ENCODE assay signal across 1 cellular context in the genomic region with DNA sequence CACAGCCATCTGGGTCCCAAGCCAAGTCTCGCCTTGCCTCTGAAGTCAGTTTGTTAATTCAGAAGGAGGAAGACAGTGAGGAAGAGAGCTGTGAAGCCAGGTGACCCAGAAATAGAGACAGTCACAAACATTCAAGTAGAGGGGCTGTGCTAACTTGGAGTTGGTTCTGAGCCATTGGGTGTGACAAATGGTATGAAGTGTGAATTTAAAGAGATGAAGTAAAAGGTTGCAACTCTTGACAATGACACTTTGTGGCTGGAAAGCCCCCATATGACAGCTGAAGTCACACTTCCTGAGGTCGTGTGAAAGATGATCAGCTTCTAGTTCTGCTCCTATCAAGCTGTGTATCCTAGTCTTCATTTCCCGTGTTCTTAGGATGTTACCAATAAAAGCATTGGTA.
A peak's percentile ranks its signal among the peaks of the same experiment; 100 is the strongest.
TF ChIP-seq lines count a peak whose summit lies in the region.

No MANE protein-coding gene starts in this region.

TF ChIP-seq in GM12878, 131 proteins besides CTCF, POLR2A, EP300 and RAD21 (continued from another document and continues in another):
- TF ChIP-seq NFYA (IDR thresholded peaks at IDR 0.05; ENCODE audit: borderline replicate concordance, low read depth, low read length) (no peak), TCF3 (IDR thresholded peaks at IDR 0.05; ENCODE audit: borderline replicate concordance, insufficient read depth, low read depth, low read length) (no peak), EZH2 (IDR thresholded peaks at IDR 0.05; ENCODE audit: borderline replicate concordance, control insufficient read depth, low read depth, low read length) (no peak), HDAC6 (IDR thresholded peaks at IDR 0.05; ENCODE audit: unreplicated experiment) (no peak), CBFB (IDR thresholded peaks at IDR 0.05; ENCODE audit: low read depth) (no peak), CHD2 (IDR thresholded peaks at IDR 0.05; ENCODE audit: borderline replicate concordance, low read depth, low read length) (no peak), ATF7 (IDR thresholded peaks at IDR 0.05; ENCODE audit: low read depth) (peak; percentile 84), IKZF2 (IDR thresholded peaks at IDR 0.05) (peak in 1 of 2 experiments; percentile 31; a peak in 2 of 4 replicates), ZNF217 (IDR thresholded peaks at IDR 0.05) (no peak), ASH2L (IDR thresholded peaks at IDR 0.05; ENCODE audit: borderline replicate concordance, low read depth) (no peak), RBBP5 (conservative IDR thresholded peaks at IDR 0.05) (no peak), MYB (IDR thresholded peaks at IDR 0.05; ENCODE audit: borderline replicate concordance, low read depth, low read length) (no peak), SMARCA5 (IDR thresholded peaks at IDR 0.05) (no peak), POU2F2 (IDR thresholded peaks at IDR 0.05; ENCODE audit: borderline replicate concordance, low read depth, low read length) (no peak), ZNF24 (IDR thresholded peaks at IDR 0.05) (no peak), BACH1 (IDR thresholded peaks at IDR 0.05; ENCODE audit: borderline replicate concordance) (peak; percentile 56; the same call in 1 of the 2 replicates), DPF2 (IDR thresholded peaks at IDR 0.05) (peak; percentile 72; the same call in 1 of the 2 replicates), SRF (IDR thresholded peaks at IDR 0.05; ENCODE audit: low read depth in 2 of 2, low read length in 2 of 2) (no peak), NR2F1 (conservative IDR thresholded peaks at IDR 0.05) (peak; percentile 49; the same call in 1 of the 2 replicates), STAT1 (conservative IDR thresholded peaks at IDR 0.05) (no peak), TBL1XR1 (IDR thresholded peaks at IDR 0.05; ENCODE audit: low read depth, low read length) (no peak), BRCA1 (IDR thresholded peaks at IDR 0.05; ENCODE audit: low read depth, low read length) (no peak), NFIC (IDR thresholded peaks at IDR 0.05; ENCODE audit: low read depth, low read length) (no peak), BMI1 (IDR thresholded peaks at IDR 0.05; ENCODE audit: borderline replicate concordance) (0 out of 2 replicates have a peak, but pooled peaks have one; percentile 17), ZSCAN29 (IDR thresholded peaks at IDR 0.05) (no peak), SIN3A (IDR thresholded peaks at IDR 0.05; ENCODE audit: low read depth, low read length) (no peak), RUNX3 (IDR thresholded peaks at IDR 0.05; ENCODE audit: low read length) (peak; percentile 63), MYC (IDR thresholded peaks at IDR 0.05; ENCODE audit: insufficient read depth, insufficient read length, insufficient replicate concordance, low read length, severe bottlenecking) (no peak), JUND (IDR thresholded peaks at IDR 0.05; ENCODE audit: low read depth, low read length) (no peak)
- TF ChIP-seq, protein P1, sequence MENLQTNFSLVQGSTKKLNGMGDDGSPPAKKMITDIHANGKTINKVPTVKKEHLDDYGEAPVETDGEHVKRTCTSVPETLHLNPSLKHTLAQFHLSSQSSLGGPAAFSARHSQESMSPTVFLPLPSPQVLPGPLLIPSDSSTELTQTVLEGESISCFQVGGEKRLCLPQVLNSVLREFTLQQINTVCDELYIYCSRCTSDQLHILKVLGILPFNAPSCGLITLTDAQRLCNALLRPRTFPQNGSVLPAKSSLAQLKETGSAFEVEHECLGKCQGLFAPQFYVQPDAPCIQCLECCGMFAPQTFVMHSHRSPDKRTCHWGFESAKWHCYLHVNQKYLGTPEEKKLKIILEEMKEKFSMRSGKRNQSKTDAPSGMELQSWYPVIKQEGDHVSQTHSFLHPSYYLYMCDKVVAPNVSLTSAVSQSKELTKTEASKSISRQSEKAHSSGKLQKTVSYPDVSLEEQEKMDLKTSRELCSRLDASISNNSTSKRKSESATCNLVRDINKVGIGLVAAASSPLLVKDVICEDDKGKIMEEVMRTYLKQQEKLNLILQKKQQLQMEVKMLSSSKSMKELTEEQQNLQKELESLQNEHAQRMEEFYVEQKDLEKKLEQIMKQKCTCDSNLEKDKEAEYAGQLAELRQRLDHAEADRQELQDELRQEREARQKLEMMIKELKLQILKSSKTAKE (IDR thresholded peaks at IDR 0.05; ENCODE audit: low read depth, poor library complexity, severe bottlenecking), result peak; percentile 22
- TF ChIP-seq, protein P2, sequence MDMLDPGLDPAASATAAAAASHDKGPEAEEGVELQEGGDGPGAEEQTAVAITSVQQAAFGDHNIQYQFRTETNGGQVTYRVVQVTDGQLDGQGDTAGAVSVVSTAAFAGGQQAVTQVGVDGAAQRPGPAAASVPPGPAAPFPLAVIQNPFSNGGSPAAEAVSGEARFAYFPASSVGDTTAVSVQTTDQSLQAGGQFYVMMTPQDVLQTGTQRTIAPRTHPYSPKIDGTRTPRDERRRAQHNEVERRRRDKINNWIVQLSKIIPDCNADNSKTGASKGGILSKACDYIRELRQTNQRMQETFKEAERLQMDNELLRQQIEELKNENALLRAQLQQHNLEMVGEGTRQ (IDR thresholded peaks at IDR 0.05; ENCODE audit: borderline replicate concordance, low read depth, low read length), result no peak
- TF ChIP-seq, protein P3, sequence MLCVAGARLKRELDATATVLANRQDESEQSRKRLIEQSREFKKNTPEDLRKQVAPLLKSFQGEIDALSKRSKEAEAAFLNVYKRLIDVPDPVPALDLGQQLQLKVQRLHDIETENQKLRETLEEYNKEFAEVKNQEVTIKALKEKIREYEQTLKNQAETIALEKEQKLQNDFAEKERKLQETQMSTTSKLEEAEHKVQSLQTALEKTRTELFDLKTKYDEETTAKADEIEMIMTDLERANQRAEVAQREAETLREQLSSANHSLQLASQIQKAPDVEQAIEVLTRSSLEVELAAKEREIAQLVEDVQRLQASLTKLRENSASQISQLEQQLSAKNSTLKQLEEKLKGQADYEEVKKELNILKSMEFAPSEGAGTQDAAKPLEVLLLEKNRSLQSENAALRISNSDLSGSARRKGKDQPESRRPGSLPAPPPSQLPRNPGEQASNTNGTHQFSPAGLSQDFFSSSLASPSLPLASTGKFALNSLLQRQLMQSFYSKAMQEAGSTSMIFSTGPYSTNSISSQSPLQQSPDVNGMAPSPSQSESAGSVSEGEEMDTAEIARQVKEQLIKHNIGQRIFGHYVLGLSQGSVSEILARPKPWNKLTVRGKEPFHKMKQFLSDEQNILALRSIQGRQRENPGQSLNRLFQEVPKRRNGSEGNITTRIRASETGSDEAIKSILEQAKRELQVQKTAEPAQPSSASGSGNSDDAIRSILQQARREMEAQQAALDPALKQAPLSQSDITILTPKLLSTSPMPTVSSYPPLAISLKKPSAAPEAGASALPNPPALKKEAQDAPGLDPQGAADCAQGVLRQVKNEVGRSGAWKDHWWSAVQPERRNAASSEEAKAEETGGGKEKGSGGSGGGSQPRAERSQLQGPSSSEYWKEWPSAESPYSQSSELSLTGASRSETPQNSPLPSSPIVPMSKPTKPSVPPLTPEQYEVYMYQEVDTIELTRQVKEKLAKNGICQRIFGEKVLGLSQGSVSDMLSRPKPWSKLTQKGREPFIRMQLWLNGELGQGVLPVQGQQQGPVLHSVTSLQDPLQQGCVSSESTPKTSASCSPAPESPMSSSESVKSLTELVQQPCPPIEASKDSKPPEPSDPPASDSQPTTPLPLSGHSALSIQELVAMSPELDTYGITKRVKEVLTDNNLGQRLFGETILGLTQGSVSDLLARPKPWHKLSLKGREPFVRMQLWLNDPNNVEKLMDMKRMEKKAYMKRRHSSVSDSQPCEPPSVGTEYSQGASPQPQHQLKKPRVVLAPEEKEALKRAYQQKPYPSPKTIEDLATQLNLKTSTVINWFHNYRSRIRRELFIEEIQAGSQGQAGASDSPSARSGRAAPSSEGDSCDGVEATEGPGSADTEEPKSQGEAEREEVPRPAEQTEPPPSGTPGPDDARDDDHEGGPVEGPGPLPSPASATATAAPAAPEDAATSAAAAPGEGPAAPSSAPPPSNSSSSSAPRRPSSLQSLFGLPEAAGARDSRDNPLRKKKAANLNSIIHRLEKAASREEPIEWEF (IDR thresholded peaks at IDR 0.05; ENCODE audit: insufficient replicate concordance, low read depth, low read length), result no peak
- TF ChIP-seq, protein P4, sequence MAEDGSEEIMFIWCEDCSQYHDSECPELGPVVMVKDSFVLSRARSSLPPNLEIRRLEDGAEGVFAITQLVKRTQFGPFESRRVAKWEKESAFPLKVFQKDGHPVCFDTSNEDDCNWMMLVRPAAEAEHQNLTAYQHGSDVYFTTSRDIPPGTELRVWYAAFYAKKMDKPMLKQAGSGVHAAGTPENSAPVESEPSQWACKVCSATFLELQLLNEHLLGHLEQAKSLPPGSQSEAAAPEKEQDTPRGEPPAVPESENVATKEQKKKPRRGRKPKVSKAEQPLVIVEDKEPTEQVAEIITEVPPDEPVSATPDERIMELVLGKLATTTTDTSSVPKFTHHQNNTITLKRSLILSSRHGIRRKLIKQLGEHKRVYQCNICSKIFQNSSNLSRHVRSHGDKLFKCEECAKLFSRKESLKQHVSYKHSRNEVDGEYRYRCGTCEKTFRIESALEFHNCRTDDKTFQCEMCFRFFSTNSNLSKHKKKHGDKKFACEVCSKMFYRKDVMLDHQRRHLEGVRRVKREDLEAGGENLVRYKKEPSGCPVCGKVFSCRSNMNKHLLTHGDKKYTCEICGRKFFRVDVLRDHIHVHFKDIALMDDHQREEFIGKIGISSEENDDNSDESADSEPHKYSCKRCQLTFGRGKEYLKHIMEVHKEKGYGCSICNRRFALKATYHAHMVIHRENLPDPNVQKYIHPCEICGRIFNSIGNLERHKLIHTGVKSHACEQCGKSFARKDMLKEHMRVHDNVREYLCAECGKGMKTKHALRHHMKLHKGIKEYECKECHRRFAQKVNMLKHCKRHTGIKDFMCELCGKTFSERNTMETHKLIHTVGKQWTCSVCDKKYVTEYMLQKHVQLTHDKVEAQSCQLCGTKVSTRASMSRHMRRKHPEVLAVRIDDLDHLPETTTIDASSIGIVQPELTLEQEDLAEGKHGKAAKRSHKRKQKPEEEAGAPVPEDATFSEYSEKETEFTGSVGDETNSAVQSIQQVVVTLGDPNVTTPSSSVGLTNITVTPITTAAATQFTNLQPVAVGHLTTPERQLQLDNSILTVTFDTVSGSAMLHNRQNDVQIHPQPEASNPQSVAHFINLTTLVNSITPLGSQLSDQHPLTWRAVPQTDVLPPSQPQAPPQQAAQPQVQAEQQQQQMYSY (CRISPR knock-in tag; IDR thresholded peaks at IDR 0.05), result no peak
- TF ChIP-seq, protein P5, sequence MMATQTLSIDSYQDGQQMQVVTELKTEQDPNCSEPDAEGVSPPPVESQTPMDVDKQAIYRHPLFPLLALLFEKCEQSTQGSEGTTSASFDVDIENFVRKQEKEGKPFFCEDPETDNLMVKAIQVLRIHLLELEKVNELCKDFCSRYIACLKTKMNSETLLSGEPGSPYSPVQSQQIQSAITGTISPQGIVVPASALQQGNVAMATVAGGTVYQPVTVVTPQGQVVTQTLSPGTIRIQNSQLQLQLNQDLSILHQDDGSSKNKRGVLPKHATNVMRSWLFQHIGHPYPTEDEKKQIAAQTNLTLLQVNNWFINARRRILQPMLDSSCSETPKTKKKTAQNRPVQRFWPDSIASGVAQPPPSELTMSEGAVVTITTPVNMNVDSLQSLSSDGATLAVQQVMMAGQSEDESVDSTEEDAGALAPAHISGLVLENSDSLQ (IDR thresholded peaks at IDR 0.05), result peak; percentile 54
- TF ChIP-seq, protein P6, sequence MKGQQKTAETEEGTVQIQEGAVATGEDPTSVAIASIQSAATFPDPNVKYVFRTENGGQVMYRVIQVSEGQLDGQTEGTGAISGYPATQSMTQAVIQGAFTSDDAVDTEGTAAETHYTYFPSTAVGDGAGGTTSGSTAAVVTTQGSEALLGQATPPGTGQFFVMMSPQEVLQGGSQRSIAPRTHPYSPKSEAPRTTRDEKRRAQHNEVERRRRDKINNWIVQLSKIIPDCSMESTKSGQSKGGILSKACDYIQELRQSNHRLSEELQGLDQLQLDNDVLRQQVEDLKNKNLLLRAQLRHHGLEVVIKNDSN (IDR thresholded peaks at IDR 0.05; ENCODE audit: borderline replicate concordance, extremely low read length, insufficient read depth, low read depth, low read length), result no peak
- TF ChIP-seq, protein P7, sequence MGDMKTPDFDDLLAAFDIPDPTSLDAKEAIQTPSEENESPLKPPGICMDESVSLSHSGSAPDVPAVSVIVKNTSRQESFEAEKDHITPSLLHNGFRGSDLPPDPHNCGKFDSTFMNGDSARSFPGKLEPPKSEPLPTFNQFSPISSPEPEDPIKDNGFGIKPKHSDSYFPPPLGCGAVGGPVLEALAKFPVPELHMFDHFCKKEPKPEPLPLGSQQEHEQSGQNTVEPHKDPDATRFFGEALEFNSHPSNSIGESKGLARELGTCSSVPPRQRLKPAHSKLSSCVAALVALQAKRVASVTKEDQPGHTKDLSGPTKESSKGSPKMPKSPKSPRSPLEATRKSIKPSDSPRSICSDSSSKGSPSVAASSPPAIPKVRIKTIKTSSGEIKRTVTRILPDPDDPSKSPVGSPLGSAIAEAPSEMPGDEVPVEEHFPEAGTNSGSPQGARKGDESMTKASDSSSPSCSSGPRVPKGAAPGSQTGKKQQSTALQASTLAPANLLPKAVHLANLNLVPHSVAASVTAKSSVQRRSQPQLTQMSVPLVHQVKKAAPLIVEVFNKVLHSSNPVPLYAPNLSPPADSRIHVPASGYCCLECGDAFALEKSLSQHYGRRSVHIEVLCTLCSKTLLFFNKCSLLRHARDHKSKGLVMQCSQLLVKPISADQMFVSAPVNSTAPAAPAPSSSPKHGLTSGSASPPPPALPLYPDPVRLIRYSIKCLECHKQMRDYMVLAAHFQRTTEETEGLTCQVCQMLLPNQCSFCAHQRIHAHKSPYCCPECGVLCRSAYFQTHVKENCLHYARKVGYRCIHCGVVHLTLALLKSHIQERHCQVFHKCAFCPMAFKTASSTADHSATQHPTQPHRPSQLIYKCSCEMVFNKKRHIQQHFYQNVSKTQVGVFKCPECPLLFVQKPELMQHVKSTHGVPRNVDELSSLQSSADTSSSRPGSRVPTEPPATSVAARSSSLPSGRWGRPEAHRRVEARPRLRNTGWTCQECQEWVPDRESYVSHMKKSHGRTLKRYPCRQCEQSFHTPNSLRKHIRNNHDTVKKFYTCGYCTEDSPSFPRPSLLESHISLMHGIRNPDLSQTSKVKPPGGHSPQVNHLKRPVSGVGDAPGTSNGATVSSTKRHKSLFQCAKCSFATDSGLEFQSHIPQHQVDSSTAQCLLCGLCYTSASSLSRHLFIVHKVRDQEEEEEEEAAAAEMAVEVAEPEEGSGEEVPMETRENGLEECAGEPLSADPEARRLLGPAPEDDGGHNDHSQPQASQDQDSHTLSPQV (IDR thresholded peaks at IDR 0.05), result no peak
- TF ChIP-seq, protein P8, sequence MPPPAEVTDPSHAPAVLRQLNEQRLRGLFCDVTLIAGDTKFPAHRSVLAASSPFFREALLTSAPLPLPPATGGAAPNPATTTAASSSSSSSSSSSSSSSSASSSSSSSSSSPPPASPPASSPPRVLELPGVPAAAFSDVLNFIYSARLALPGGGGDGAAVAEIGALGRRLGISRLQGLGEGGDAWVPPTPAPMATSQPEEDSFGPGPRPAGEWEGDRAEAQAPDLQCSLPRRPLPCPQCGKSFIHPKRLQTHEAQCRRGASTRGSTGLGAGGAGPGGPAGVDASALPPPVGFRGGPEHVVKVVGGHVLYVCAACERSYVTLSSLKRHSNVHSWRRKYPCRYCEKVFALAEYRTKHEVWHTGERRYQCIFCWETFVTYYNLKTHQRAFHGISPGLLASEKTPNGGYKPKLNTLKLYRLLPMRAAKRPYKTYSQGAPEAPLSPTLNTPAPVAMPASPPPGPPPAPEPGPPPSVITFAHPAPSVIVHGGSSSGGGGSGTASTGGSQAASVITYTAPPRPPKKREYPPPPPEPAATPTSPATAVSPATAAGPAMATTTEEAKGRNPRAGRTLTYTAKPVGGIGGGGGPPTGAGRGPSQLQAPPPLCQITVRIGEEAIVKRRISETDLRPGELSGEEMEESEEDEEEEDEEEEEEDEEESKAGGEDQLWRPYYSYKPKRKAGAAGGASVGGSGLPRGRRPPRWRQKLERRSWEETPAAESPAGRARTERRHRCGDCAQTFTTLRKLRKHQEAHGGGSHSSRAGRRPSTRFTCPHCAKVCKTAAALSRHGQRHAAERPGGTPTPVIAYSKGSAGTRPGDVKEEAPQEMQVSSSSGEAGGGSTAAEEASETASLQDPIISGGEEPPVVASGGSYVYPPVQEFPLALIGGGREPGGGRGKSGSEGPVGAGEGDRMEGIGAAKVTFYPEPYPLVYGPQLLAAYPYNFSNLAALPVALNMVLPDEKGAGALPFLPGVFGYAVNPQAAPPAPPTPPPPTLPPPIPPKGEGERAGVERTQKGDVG (CRISPR knock-in tag; IDR thresholded peaks at IDR 0.05), result no peak
